17 cellular contexts compared by ENCODE assay signal in genomic region chr12:131902332-131903241, GRCh38. TPM values are rescaled to one million over a fixed set of nuclear protein-coding genes. Genes with fewer than 3 reads are reported as not detected.
A peak's percentile ranks its signal among the peaks of the same experiment; 100 is the strongest.
DNase-seq lines count a peak whose midpoint lies in the region; ATAC-seq, FAIRE-seq and TF ChIP-seq lines count a peak whose summit lies in the region.
"Had no signal": no experiment of that assay in that cellular context is flagged by ENCODE, and none has a peak within 500 bp of the region (broad histone marks: within the 10 kb centered on the region; RNA-seq: fewer than 3 reads in every experiment).

No MANE protein-coding gene starts in this region.

- no peak overlapping the region for H3K27ac Mint-ChIP-seq in naive thymus-derived CD4-positive, alpha-beta T cell
- H3K27ac Mint-ChIP-seq: mesothelial cell of epicardium had no signal

- POLR2A ChIA-PET in PC-3 (lab: Charles Lee; ENCODE audit: unreplicated experiment), result no interaction called here
- POLR2A ChIA-PET in naive thymus-derived CD4-positive, alpha-beta T cell (lab: Charles Lee), result no interaction called here

- TF ChIP-seq EP300 in suprapubic skin (IDR thresholded peaks at IDR 0.05), result no peak

- H3K4me2 ChIP-seq in PC-3 (ENCODE audit: low read length), result no peak overlapping the region

- TF ChIP-seq CTCF in PC-3 (conservative IDR thresholded peaks at IDR 0.05; ENCODE audit: low read depth, low read length) (no peak), suprapubic skin (IDR thresholded peaks at IDR 0.05) (no peak)

- H3F3A ChIP-seq in PC-3 (ENCODE audit: low read length, unreplicated experiment), result no peaks in the 10 kb centered on the region

- no peaks in the 10 kb centered on the region for H3K9me2 ChIP-seq in PC-3 (replicated peaks; ENCODE audit: low read length)

- intact Hi-C loops in PC-3 (cut with micrococcal nuclease), result no loop called here
- intact Hi-C loops in naive thymus-derived CD4-positive, alpha-beta T cell (cut with micrococcal nuclease), result no loop called here
- intact Hi-C loops in sciatic nerve (cut with DNase I), result no loop called here

- ATAC-seq in PC-3, result 0 out of 2 replicates have a peak, but pooled peaks have one; percentile 9
- peak; percentile 82 for ATAC-seq in esophagus mucosa
- peak; percentile 8 for ATAC-seq in naive thymus-derived CD4-positive, alpha-beta T cell
- ATAC-seq in sciatic nerve, result no peak
- ATAC-seq: SK-N-SH treated with all-trans-retinoic acid at 6 μM for 48 hours had no signal

- BruUV-seq in PC-3 (replicated peaks; lab: Mats Ljungman, UMichigan), result no TSS peak

- no peak overlapping the region for H3K4me3 Mint-ChIP-seq in naive thymus-derived CD4-positive, alpha-beta T cell
- H3K4me3 Mint-ChIP-seq: mesothelial cell of epicardium had no signal

- no peaks in the 10 kb centered on the region for H3K27me3 Mint-ChIP-seq in naive thymus-derived CD4-positive, alpha-beta T cell

- H3K4me1 Mint-ChIP-seq in naive thymus-derived CD4-positive, alpha-beta T cell, result peaks cover 4 to 44% (median 29%) of the 10 kb centered on the region in 7 donors
- H3K4me1 Mint-ChIP-seq: mesothelial cell of epicardium had no signal

- no peak overlapping the region for H3K9ac ChIP-seq in PC-3 (ENCODE audit: low read length)

- H3K4me3 ChIP-seq in PC-3 (ENCODE audit: low read length), result no peak overlapping the region
- no peak overlapping the region for H3K4me3 ChIP-seq in naive thymus-derived CD4-positive, alpha-beta T cell (ENCODE audit: low read length)
- peak overlapping the region; percentile 1 for H3K4me3 ChIP-seq in suprapubic skin

- H3K27ac ChIP-seq in PC-3 (ENCODE audit: low read length) (no peak overlapping the region), suprapubic skin (no peak overlapping the region)
- H3K27ac ChIP-seq in naive thymus-derived CD4-positive, alpha-beta T cell (ENCODE audit: low read depth, low read length), result no peak overlapping the region
- H3K27ac ChIP-seq: HL-60 had no signal

- no peaks in the 10 kb centered on the region for H3K9me3 Mint-ChIP-seq in naive thymus-derived CD4-positive, alpha-beta T cell
- H3K9me3 Mint-ChIP-seq: mesothelial cell of epicardium had no signal

- H3K4me1 ChIP-seq in PC-3 (ENCODE audit: insufficient read depth, low read length), result no peaks in the 10 kb centered on the region
- H3K4me1 ChIP-seq in naive thymus-derived CD4-positive, alpha-beta T cell (ENCODE audit: control insufficient read depth in 2 of 2, insufficient read depth in 2 of 2, low read length in 2 of 2), result peaks cover 0 to 6% of the 10 kb centered on the region in 2 donors
- peaks cover 58% of the 10 kb centered on the region for H3K4me1 ChIP-seq in suprapubic skin

- H3K9me3 ChIP-seq in PC-3 (ENCODE audit: low read length), result no peaks in the 10 kb centered on the region
- H3K9me3 ChIP-seq in naive thymus-derived CD4-positive, alpha-beta T cell (ENCODE audit: control insufficient read depth in 2 of 3, low read length in 3 of 3), result no peaks in the 10 kb centered on the region
- no peaks in the 10 kb centered on the region for H3K9me3 ChIP-seq in suprapubic skin

- DNase-seq in PC-3 (no peak), suprapubic skin (ENCODE audit: low spot score in 2 of 2) (peak in 1 of 2 donors; percentile 59), GM19239 (ENCODE audit: insufficient read length, low spot score) (no peak), NCI-H1105 (lab: John Stamatoyannopoulos, UW) (no peak), sciatic nerve (ENCODE audit: low spot score) (no peak)
- DNase-seq in naive thymus-derived CD4-positive, alpha-beta T cell, result no peak
- DNase-seq: activated CD4-positive, alpha-beta T cell treated with anti-CD3 and anti-CD28 coated beads for 4 hours; activated CD8-positive, alpha-beta memory T cell treated with anti-CD3 and anti-CD28 coated beads, Interleukin-2, amount 50 U/mL, for 4 hours; activated gamma-delta T cell; hypothalamus; NCI-H1048; NCI-H2081 had no signal

- CTCF ChIA-PET in PC-3 (lab: Charles Lee), result no interaction called here
- CTCF ChIA-PET in naive thymus-derived CD4-positive, alpha-beta T cell (lab: Charles Lee), result no interaction called here

- H2AFZ ChIP-seq in PC-3 (ENCODE audit: low read length), result no peak overlapping the region

- peaks cover 6% of the 10 kb centered on the region; the same call in 1 of the 2 replicates for H4K20me1 ChIP-seq in PC-3 (ENCODE audit: low read length)

- H3K79me2 ChIP-seq in PC-3 (ENCODE audit: low read length), result peaks cover 52% of the 10 kb centered on the region

- no peaks in the 10 kb centered on the region for H3K36me3 Mint-ChIP-seq in naive thymus-derived CD4-positive, alpha-beta T cell
- H3K36me3 Mint-ChIP-seq: mesothelial cell of epicardium had no signal

- no peak for TF ChIP-seq POLR2A in suprapubic skin (IDR thresholded peaks at IDR 0.05)

- WGBS in suprapubic skin, result 77% methylated on average over 14 of the region's 25 CpGs

- H3K36me3 ChIP-seq in PC-3 (ENCODE audit: low read depth, low read length), result peaks cover 2% of the 10 kb centered on the region; the same call in 1 of the 2 replicates
- peaks cover 0 to 6% (median 0%) of the 10 kb centered on the region in 3 experiments for H3K36me3 ChIP-seq in naive thymus-derived CD4-positive, alpha-beta T cell (ENCODE audit: control insufficient read depth in 2 of 3, insufficient read depth in 3 of 3, low read length in 3 of 3)
- H3K36me3 ChIP-seq in suprapubic skin, result peaks cover 24% of the 10 kb centered on the region

- no peak for FAIRE-seq in GM19239 (lab: Jason Lieb, UNC)
- FAIRE-seq: D721Med had no signal

- H3K27me3 ChIP-seq in PC-3 (ENCODE audit: low read length) (no peaks in the 10 kb centered on the region), suprapubic skin (no peaks in the 10 kb centered on the region)
- no peaks in the 10 kb centered on the region for H3K27me3 ChIP-seq in naive thymus-derived CD4-positive, alpha-beta T cell (ENCODE audit: control insufficient read depth in 2 of 2, insufficient read depth in 2 of 2, low read length in 2 of 2)

RNA-seq across cellular contexts. Expression of gene ULK1, which starts 8.2 kb away (rescaled TPM):
- total RNA-seq in PC-3 (2014; rRNA removed) (15.7 and 29.5 TPM in 2 replicates), esophagus mucosa (12.8 TPM), suprapubic skin (100 to 1,000 TPM in 1 of 4 donors, 10 to 100 TPM in 3; 37.0 to 102 (median 65.7) TPM), sciatic nerve (40.6 TPM)
- 100 to 1,000 TPM in 1 of 5 experiments, 10 to 100 TPM in 4; 33.9 to 109 (median 43.8) TPM for total RNA-seq in naive thymus-derived CD4-positive, alpha-beta T cell
- polyA plus RNA-seq in naive thymus-derived CD4-positive, alpha-beta T cell, result 1 to 10 TPM in 1 of 2 donors, under 1 TPM in 1; 0.28 to 1.6 TPM

RNA-seq across cellular contexts. Expression of gene PUS1, which starts 26.5 kb away (rescaled TPM):
- total RNA-seq in PC-3 (2014; rRNA removed) (74.0 TPM in 2 replicates), esophagus mucosa (20.5 TPM), suprapubic skin (10 to 100 TPM; 16.3 to 24.4 (median 21.8) TPM), sciatic nerve (16.3 TPM)
- 10 to 100 TPM; 23.4 to 54.9 (median 49.2) TPM for total RNA-seq in naive thymus-derived CD4-positive, alpha-beta T cell
- 10 to 100 TPM; 15.0 to 37.1 TPM for polyA plus RNA-seq in naive thymus-derived CD4-positive, alpha-beta T cell

RNA-seq across cellular contexts. Expression of gene EP400, which starts 47.2 kb away (rescaled TPM):
- total RNA-seq in PC-3 (2014; rRNA removed) (20.2 and 30.5 TPM in 2 replicates), esophagus mucosa (26.1 TPM), suprapubic skin (10 to 100 TPM; 32.0 to 81.3 (median 40.1) TPM), sciatic nerve (56.9 TPM)
- total RNA-seq in naive thymus-derived CD4-positive, alpha-beta T cell, result 10 to 100 TPM; 62.2 to 86.8 (median 82.6) TPM
- 1 to 10 TPM; 2.8 to 6.0 TPM for polyA plus RNA-seq in naive thymus-derived CD4-positive, alpha-beta T cell
